29 cellular contexts compared by ENCODE assay signal in genomic region chr12:131176926-131177325, GRCh38.
"Had no signal": no experiment of that assay in that cellular context is flagged by ENCODE, and none has a peak within 500 bp of the region (broad histone marks: within the 10 kb centered on the region; RNA-seq: fewer than 3 reads in every experiment).

No MANE protein-coding gene starts in this region.

- H3K27me3 ChIP-seq: hepatocyte, neutrophil, ovary, right atrium auricular region, right lobe of liver, vagina had no signal

- H3K27me3 Mint-ChIP-seq: naive B cell; stimulated activated naive B cell treated with anti-CD40 and anti-IgM and Interleukin-4, amounts not matched to agents 10 μg/mL and 1 μg/mL and 100 μg/mL, for 72 hours had no signal

- H3K9me3 ChIP-seq: neutrophil, vagina had no signal

- H3K27ac Mint-ChIP-seq: mesothelial cell of epicardium; natural killer cell; nephron progenitor cell; neural progenitor cell; progenitor cell of endocrine pancreas; stimulated activated naive B cell treated with anti-CD40 and anti-IgM and Interleukin-4, amounts not matched to agents 10 μg/mL and 1 μg/mL and 100 μg/mL, for 72 hours; stimulated activated naive CD8-positive, alpha-beta T cell treated with anti-CD3 and anti-CD28 coated beads, Interleukin-15, Interleukin-2, amounts not matched to agents 100 ng/mL and 50 ng/mL, for 24 hours had no signal

- H3K36me3 Mint-ChIP-seq: mesothelial cell of epicardium, neural progenitor cell had no signal

- H3K36me3 ChIP-seq: heart right ventricle, left ventricle myocardium inferior, neural progenitor cell, neutrophil, ovary, right atrium auricular region, right lobe of liver, suprapubic skin, thoracic aorta, tibial artery, vagina had no signal

- FAIRE-seq: kidney had no signal

- DNase-seq: heart right ventricle; kidney; left ventricle myocardium inferior; mesendoderm; naive B cell; natural killer cell; nephron progenitor cell; occipital lobe; ovary; right lobe of liver; stimulated activated CD4-positive, alpha-beta T cell treated with anti-CD3 and anti-CD28 coated beads, Interleukin-12 subunit alpha, Interleukin-12 subunit beta, amount 100 ng/mL, for 4 hours; stimulated activated CD4-positive, alpha-beta T cell treated with anti-CD3 and anti-CD28 coated beads, Interleukin-15, amount 100 ng/mL, for 24 hours; stimulated activated CD4-positive, alpha-beta T cell treated with anti-CD3 and anti-CD28 coated beads, Interleukin-2, amount 100 ng/mL, for 24 hours; stimulated activated CD4-positive, alpha-beta T cell treated with anti-CD3 and anti-CD28 coated beads, Interleukin-4, amount 100 ng/mL, for 1 hour; stimulated activated naive B cell treated with anti-CD40 and anti-IgM and Interleukin-4, amounts not matched to agents 10 μg/mL and 1 μg/mL and 100 μg/mL, for 72 hours; tibial artery; trophoblast cell had no signal

- ATAC-seq: heart right ventricle; natural killer cell; right lobe of liver; stimulated activated naive B cell treated with anti-CD40 and anti-IgM and Interleukin-4, amounts not matched to agents 10 μg/mL and 1 μg/mL and 100 μg/mL, for 72 hours had no signal

- H3K4me3 Mint-ChIP-seq: mesothelial cell of epicardium; naive B cell; natural killer cell; nephron progenitor cell; neural progenitor cell; stimulated activated naive B cell treated with anti-CD40 and anti-IgM and Interleukin-4, amounts not matched to agents 10 μg/mL and 1 μg/mL and 100 μg/mL, for 72 hours; stimulated activated naive CD8-positive, alpha-beta T cell treated with anti-CD3 and anti-CD28 coated beads, Interleukin-15, Interleukin-2, amounts not matched to agents 100 ng/mL and 50 ng/mL, for 24 hours had no signal

- H3K27ac ChIP-seq: heart right ventricle, hepatocyte, left ventricle myocardium inferior, neural progenitor cell, neutrophil, ovary, right atrium auricular region, right lobe of liver, suprapubic skin, thoracic aorta, tibial artery, vagina had no signal

- H3K4me3 ChIP-seq: heart right ventricle, hepatocyte, left ventricle myocardium inferior, lung, neural progenitor cell, ovary, right atrium auricular region, right lobe of liver, smooth muscle cell, suprapubic skin, thoracic aorta, tibial artery, vagina had no signal

- H3K4me1 Mint-ChIP-seq: mesothelial cell of epicardium; naive B cell; natural killer cell; nephron progenitor cell; neural progenitor cell; stimulated activated naive B cell treated with anti-CD40 and anti-IgM and Interleukin-4, amounts not matched to agents 10 μg/mL and 1 μg/mL and 100 μg/mL, for 72 hours had no signal

- H3K4me1 ChIP-seq: heart right ventricle, left ventricle myocardium inferior, neural progenitor cell, right atrium auricular region, right lobe of liver, suprapubic skin, tibial artery, vagina had no signal
